Comparison of ENCODE assay signal across 9 cellular contexts in genomic region chr16:73414636-73415035, GRCh38.
"Had no signal": no experiment of that assay in that cellular context is flagged by ENCODE, and none has a peak within 500 bp of the region (broad histone marks: within the 10 kb centered on the region; RNA-seq: fewer than 3 reads in every experiment).

No MANE protein-coding gene starts in this region.

- H3K4me1 ChIP-seq: HAP-1 had no signal

- H3K36me3 ChIP-seq: HAP-1 had no signal

- H3K27ac ChIP-seq: GM23248, HL-60 had no signal

- H3K4me3 ChIP-seq: GM23248, HAP-1, K562 had no signal

- H3K27ac Mint-ChIP-seq: HFFc6 had no signal

- H3K4me3 Mint-ChIP-seq: HFFc6 had no signal

- H3K9me3 Mint-ChIP-seq: HFFc6 had no signal

- ATAC-seq: HCT116, K562 had no signal

- H2AFZ ChIP-seq: GM23248 had no signal

- H3K9me3 ChIP-seq: HAP-1 had no signal

- DNase-seq: GM23248, H7, HFFc6, IMR-90, KG1 had no signal

- H3K9ac ChIP-seq: GM23248 had no signal
